ENCODE assay signal across 17 cellular contexts in the genomic region with DNA sequence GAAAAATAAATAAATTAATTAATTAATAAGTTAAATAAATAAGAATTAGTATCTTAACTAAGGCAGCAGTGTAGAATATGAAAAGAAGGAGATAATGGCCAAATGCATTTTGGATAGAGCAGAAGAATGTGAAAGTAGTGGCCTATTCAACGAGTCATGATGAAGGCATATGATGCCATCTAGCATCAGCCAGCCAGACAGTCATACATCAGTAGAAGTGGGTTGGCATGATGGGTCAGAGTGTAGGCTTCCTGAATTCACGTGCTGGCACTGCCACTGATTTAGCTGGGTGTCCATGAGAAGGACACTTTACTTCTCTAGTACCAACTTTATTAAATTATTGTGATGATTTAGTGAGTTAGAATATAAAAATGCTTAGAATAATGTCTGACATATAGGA.
"Had no signal": no experiment of that assay in that cellular context is flagged by ENCODE, and none has a peak within 500 bp of the region (broad histone marks: within the 10 kb centered on the region; RNA-seq: fewer than 3 reads in every experiment).

No MANE protein-coding gene starts in this region.

- H3K27ac Mint-ChIP-seq: activated CD4-positive, alpha-beta memory T cell treated with anti-CD3 and anti-CD28 coated beads, Interleukin-2, amount 10 ng/mL, durations not matched to agents 7 days and 5 days; activated naive CD4-positive, alpha-beta T cell treated with anti-CD3 and anti-CD28 coated beads, Interleukin-2, amount 50 U/mL, for 72 hours; naive B cell; neural progenitor cell; stimulated activated naive CD8-positive, alpha-beta T cell treated with anti-CD3 and anti-CD28 coated beads, Interleukin-15, Interleukin-2, amounts not matched to agents 100 ng/mL and 50 ng/mL, for 24 hours; T-helper 17 cell had no signal

- H3K36me3 Mint-ChIP-seq: activated naive CD4-positive, alpha-beta T cell treated with anti-CD3 and anti-CD28 coated beads, Interleukin-2, amount 50 U/mL, for 72 hours; naive B cell; neural progenitor cell had no signal

- H3K9me3 ChIP-seq: body of pancreas, left lung, psoas muscle, testis, upper lobe of right lung had no signal

- H3K27ac ChIP-seq: body of pancreas, left lung, neural progenitor cell, psoas muscle, spleen, testis, upper lobe of right lung had no signal

- H3K9ac ChIP-seq: neural progenitor cell had no signal

- DNase-seq: activated CD4-positive, alpha-beta memory T cell treated with anti-CD3 and anti-CD28 coated beads, Interleukin-2, amount 10 ng/mL, durations not matched to agents 7 days and 5 days; activated CD4-positive, alpha-beta T cell treated with anti-CD3 and anti-CD28 coated beads for 4 hours; activated gamma-delta T cell; activated T-cell treated with anti-CD3 and anti-CD28 coated beads, Interleukin-2, amount 50 U/mL, for 48 hours; body of pancreas; left lung; naive B cell; psoas muscle; spleen; T-helper 17 cell; testis; upper lobe of right lung had no signal

- H3K9me3 Mint-ChIP-seq: neural progenitor cell; stimulated activated naive CD8-positive, alpha-beta T cell treated with anti-CD3 and anti-CD28 coated beads, Interleukin-15, Interleukin-2, amounts not matched to agents 100 ng/mL and 50 ng/mL, for 24 hours had no signal

- H3K4me1 ChIP-seq: body of pancreas, left lung, neural progenitor cell, psoas muscle, spleen, testis, upper lobe of right lung had no signal

- H3K27me3 ChIP-seq: body of pancreas, left lung, neural progenitor cell, spleen, testis, upper lobe of right lung had no signal

- H3K4me3 ChIP-seq: body of pancreas, left lung, neural progenitor cell, psoas muscle, spleen, testis, upper lobe of right lung had no signal

- H3K36me3 ChIP-seq: left lung, neural progenitor cell, spleen, upper lobe of right lung had no signal

- H3K27me3 Mint-ChIP-seq: activated CD4-positive, alpha-beta memory T cell treated with anti-CD3 and anti-CD28 coated beads, Interleukin-2, amount 10 ng/mL, durations not matched to agents 7 days and 5 days; central memory CD8-positive, alpha-beta T cell; naive B cell; stimulated activated naive CD8-positive, alpha-beta T cell treated with anti-CD3 and anti-CD28 coated beads, Interleukin-15, Interleukin-2, amounts not matched to agents 100 ng/mL and 50 ng/mL, for 24 hours; T-helper 17 cell had no signal

- H3K4me1 Mint-ChIP-seq: activated CD4-positive, alpha-beta memory T cell treated with anti-CD3 and anti-CD28 coated beads, Interleukin-2, amount 10 ng/mL, durations not matched to agents 7 days and 5 days; central memory CD8-positive, alpha-beta T cell; naive B cell; T-helper 17 cell had no signal

- H3K4me3 Mint-ChIP-seq: activated CD4-positive, alpha-beta memory T cell treated with anti-CD3 and anti-CD28 coated beads, Interleukin-2, amount 10 ng/mL, durations not matched to agents 7 days and 5 days; central memory CD8-positive, alpha-beta T cell; naive B cell; neural progenitor cell; stimulated activated naive CD8-positive, alpha-beta T cell treated with anti-CD3 and anti-CD28 coated beads, Interleukin-15, Interleukin-2, amounts not matched to agents 100 ng/mL and 50 ng/mL, for 24 hours; T-helper 17 cell had no signal

- ATAC-seq: activated naive CD4-positive, alpha-beta T cell treated with anti-CD3 and anti-CD28 coated beads, Interleukin-2, amount 50 U/mL, for 72 hours; body of pancreas; esophagus mucosa; left lung; psoas muscle; T-helper 17 cell; upper lobe of right lung had no signal
